19 cellular contexts compared by ENCODE assay signal in genomic region chr6:105196076-105196475, GRCh38. TPM values are rescaled to one million over a fixed set of nuclear protein-coding genes. Genes with fewer than 3 reads are reported as not detected.
"Had no signal": no experiment of that assay in that cellular context is flagged by ENCODE, and none has a peak within 500 bp of the region (broad histone marks: within the 10 kb centered on the region; RNA-seq: fewer than 3 reads in every experiment).

No MANE protein-coding gene starts in this region.

- H3K4me1 ChIP-seq: transverse colon had no signal

- ATAC-seq: activated CD8-positive, alpha-beta T cell treated with anti-CD3 and anti-CD28 coated beads, Interleukin-2, amount 10 ng/mL, durations not matched to agents 7 days and 5 days; activated naive CD4-positive, alpha-beta T cell treated with anti-CD3 and anti-CD28 coated beads, Interleukin-2, amount 50 U/mL, for 72 hours; activated T-cell treated with anti-CD3 and anti-CD28 coated beads, Interleukin-2, amount 50 U/mL, for 72 hours; natural killer cell treated with Interleukin-12 subunit alpha and Interleukin-12 subunit beta and Interleukin-15 and Interleukin-18, amount 100 ng/mL, for 72 hours; stimulated activated naive CD8-positive, alpha-beta T cell treated with anti-CD3 and anti-CD28 coated beads, Interleukin-15, Interleukin-2, amounts not matched to agents 100 U/mL and 50 U/mL, for 24 hours; WTC11 had no signal

- H3K4me3 ChIP-seq: coronary artery, skin epidermis, transverse colon had no signal

- H3K27me3 ChIP-seq: transverse colon had no signal

- H3K36me3 Mint-ChIP-seq: natural killer cell treated with Interleukin-12 subunit alpha and Interleukin-12 subunit beta and Interleukin-15 and Interleukin-18, amount 100 ng/mL, for 72 hours had no signal

- H3K9me3 ChIP-seq: transverse colon had no signal

- H3K27ac ChIP-seq: coronary artery, skin epidermis, transverse colon had no signal

- DNase-seq: activated CD4-positive, alpha-beta T cell treated with anti-CD3 and anti-CD28 coated beads for 48 hours; activated CD8-positive, alpha-beta memory T cell treated with anti-CD3 and anti-CD28 coated beads, Interleukin-2, amount 50 U/mL, for 4 hours; activated CD8-positive, alpha-beta T cell treated with anti-CD3 and anti-CD28 coated beads, Interleukin-2, amount 10 ng/mL, durations not matched to agents 7 days and 5 days; activated gamma-delta T cell; activated T-cell treated with anti-CD3 and anti-CD28 coated beads, Interleukin-2, amount 50 U/mL, for 72 hours; amniotic stem cell; central memory CD4-positive, alpha-beta T cell; effector CD8-positive, alpha-beta T cell; stimulated activated naive CD8-positive, alpha-beta T cell treated with anti-CD3 and anti-CD28 coated beads, Interleukin-15, Interleukin-2, amounts not matched to agents 100 U/mL and 50 U/mL, for 24 hours; SW 1271; transverse colon had no signal

- FAIRE-seq: TTC549 had no signal

- H3K36me3 ChIP-seq: transverse colon had no signal

- H3K27ac Mint-ChIP-seq: activated CD8-positive, alpha-beta T cell treated with anti-CD3 and anti-CD28 coated beads, Interleukin-2, amount 10 ng/mL, durations not matched to agents 7 days and 5 days; activated naive CD4-positive, alpha-beta T cell treated with anti-CD3 and anti-CD28 coated beads, Interleukin-2, amount 50 U/mL, for 72 hours; activated T-cell treated with anti-CD3 and anti-CD28 coated beads, Interleukin-2, amount 50 U/mL, for 72 hours; natural killer cell treated with Interleukin-12 subunit alpha and Interleukin-12 subunit beta and Interleukin-15 and Interleukin-18, amount 100 ng/mL, for 72 hours; WTC11 had no signal

- H3K4me3 Mint-ChIP-seq: activated CD8-positive, alpha-beta T cell treated with anti-CD3 and anti-CD28 coated beads, Interleukin-2, amount 10 ng/mL, durations not matched to agents 7 days and 5 days; activated T-cell treated with anti-CD3 and anti-CD28 coated beads, Interleukin-2, amount 50 U/mL, for 72 hours; natural killer cell treated with Interleukin-12 subunit alpha and Interleukin-12 subunit beta and Interleukin-15 and Interleukin-18, amount 100 ng/mL, for 72 hours; WTC11 had no signal

- H3K9me3 Mint-ChIP-seq: activated naive CD4-positive, alpha-beta T cell treated with anti-CD3 and anti-CD28 coated beads, Interleukin-2, amount 50 U/mL, for 72 hours; activated T-cell treated with anti-CD3 and anti-CD28 coated beads, Interleukin-2, amount 50 U/mL, for 72 hours; natural killer cell treated with Interleukin-12 subunit alpha and Interleukin-12 subunit beta and Interleukin-15 and Interleukin-18, amount 100 ng/mL, for 72 hours had no signal

RNA-seq across cellular contexts. Expression of gene POPDC3, which starts 16.3 kb away (rescaled TPM):
- total RNA-seq: activated CD8-positive, alpha-beta T cell treated with anti-CD3 and anti-CD28 coated beads, Interleukin-2, amount 10 ng/mL, durations not matched to agents 7 days and 5 days; activated naive CD4-positive, alpha-beta T cell treated with anti-CD3 and anti-CD28 coated beads, Interleukin-2, amount 50 U/mL, for 72 hours; activated T-cell treated with anti-CD3 and anti-CD28 coated beads, Interleukin-2, amount 50 U/mL, for 72 hours; lower leg skin; natural killer cell treated with Interleukin-12 subunit alpha and Interleukin-12 subunit beta and Interleukin-15 and Interleukin-18, amount 100 ng/mL, for 72 hours; T-helper 2 cell treated with Interferon-gamma antibody and Interleukin-4, amounts not matched to agents 100 ng/mL and 5 ng/mL, for 36 hours had no signal
